8 cellular contexts compared by ENCODE assay signal in the genomic region with DNA sequence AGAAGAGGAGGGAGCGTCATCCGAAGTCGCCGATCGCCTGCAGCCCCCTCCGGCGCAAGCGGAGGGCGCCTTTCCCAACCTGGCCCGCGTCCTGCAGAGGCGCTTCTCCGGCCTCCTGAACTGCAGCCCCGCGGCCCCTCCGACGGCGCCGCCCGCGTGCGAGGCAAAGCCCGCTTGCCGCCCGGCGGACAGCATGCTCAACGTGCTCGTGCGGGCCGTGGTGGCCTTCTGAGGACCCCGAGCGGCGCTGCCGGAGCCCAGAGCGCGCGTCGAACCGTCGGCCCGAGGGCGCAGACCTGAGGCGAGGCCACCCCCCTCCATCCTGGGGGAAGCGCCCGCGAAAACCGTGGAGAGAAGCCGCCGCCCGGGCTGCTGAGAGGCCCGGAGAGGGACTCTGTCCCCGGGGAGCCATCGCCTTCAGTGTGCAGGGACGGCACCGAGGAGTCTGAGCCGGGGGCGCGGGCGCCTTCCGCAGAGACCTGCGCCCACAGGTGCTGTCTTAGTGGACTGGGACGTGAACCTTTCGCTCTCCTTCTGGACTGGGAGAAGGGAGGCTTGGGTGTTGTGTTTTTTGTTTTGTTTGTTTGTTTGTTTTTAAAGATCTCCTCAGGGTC. TPM values are rescaled to one million over a fixed set of nuclear protein-coding genes. Genes with fewer than 3 reads are reported as not detected.
DNase-seq lines count a peak whose midpoint lies in the region; ATAC-seq and TF ChIP-seq lines count a peak whose summit lies in the region.

No MANE protein-coding gene starts in this region.

- ATAC-seq in HG03520 (IDR thresholded peaks at IDR 0.05; ENCODE audit: unreplicated experiment) = no peak

- H3K36me3 ChIP-seq in ES-I3 (ENCODE audit: insufficient read depth, low read length) = no peaks in the 10 kb centered on the region
- peaks cover 3% of the 10 kb centered on the region for H3K36me3 ChIP-seq in iPS DF 6.9 (ENCODE audit: control insufficient read depth, insufficient read depth, low read length)
- H3K36me3 ChIP-seq in smooth muscle cell (ENCODE audit: low read depth) = no peaks in the 10 kb centered on the region

- peak overlapping the region; percentile 81 for H3K9ac ChIP-seq in ES-I3 (ENCODE audit: low read depth, low read length)
- H3K9ac ChIP-seq in smooth muscle cell (ENCODE audit: low read depth) = peak overlapping the region; percentile 99

- H4K20me1 ChIP-seq in smooth muscle cell (ENCODE audit: low read depth) = peaks cover 25% of the 10 kb centered on the region

- H3K4me1 ChIP-seq in ES-I3 (ENCODE audit: insufficient read depth, low read length) (peaks cover 4% of the 10 kb centered on the region; the same call in 1 of the 2 replicates), iPS DF 6.9 (ENCODE audit: control insufficient read depth, insufficient read depth, low read length) (peaks cover 2% of the 10 kb centered on the region), smooth muscle cell (ENCODE audit: low read depth) (peaks cover 10% of the 10 kb centered on the region)

- peak; percentile 2 for TF ChIP-seq CTCF in smooth muscle cell (IDR thresholded peaks at IDR 0.05; ENCODE audit: borderline replicate concordance, insufficient read depth, poor library complexity, severe bottlenecking)

- WGBS in adipose tissue, 3 donors = 0 to 1% (median 1%) methylated on average over 45 to 63 of the region's 63 CpGs
- no CpG with 5 or more reads among the region's 63 CpGs for WGBS in iPS DF 6.9 (ENCODE audit: insufficient coverage, insufficient read length)
- WGBS in smooth muscle cell (ENCODE audit: low lambda C conversion rate) = 1% methylated on average over 60 of the region's 63 CpGs

- no peaks in the 10 kb centered on the region for H3K27me3 ChIP-seq in iPS DF 6.9 (ENCODE audit: control insufficient read depth, insufficient read depth, low read length)
- H3K27me3 ChIP-seq in smooth muscle cell (ENCODE audit: low read depth) = no peaks in the 10 kb centered on the region

- H3K4me2 ChIP-seq in smooth muscle cell = peak overlapping the region; percentile 94

- peaks cover 17% of the 10 kb centered on the region for H3F3A ChIP-seq in smooth muscle cell (ENCODE audit: low read depth)

- peaks cover 12% of the 10 kb centered on the region for H3K79me2 ChIP-seq in smooth muscle cell (ENCODE audit: low read depth)

- no peak overlapping the region for H2AFZ ChIP-seq in smooth muscle cell (ENCODE audit: low read depth)

- H3K27ac ChIP-seq in adipose tissue (ENCODE audit: low read depth, low read length) (peak overlapping the region; percentile 82), iPS DF 6.9 (ENCODE audit: low read length) (peak overlapping the region; percentile 12), smooth muscle cell (ENCODE audit: low read depth) (peak overlapping the region; percentile 97)

- peak; percentile 49 for DNase-seq in M059J (ENCODE audit: low read depth)
- no peak for DNase-seq in iPS DF 6.9 (ENCODE audit: low read depth, low spot score)
- DNase-seq in smooth muscle cell (lab: John Stamatoyannopoulos, UW; ENCODE audit: unreplicated experiment) = no peak
- no peak for DNase-seq in NCI-H226
- no peak for DNase-seq in NCI-H446 (lab: John Stamatoyannopoulos, UW)

- peak overlapping the region; percentile 75 for H3K4me3 ChIP-seq in iPS DF 6.9 (ENCODE audit: low read length)
- peak overlapping the region; percentile 98 for H3K4me3 ChIP-seq in smooth muscle cell

- no peaks in the 10 kb centered on the region for H3K9me3 ChIP-seq in ES-I3 (ENCODE audit: control insufficient read depth, insufficient read depth, low read length)
- no peaks in the 10 kb centered on the region for H3K9me3 ChIP-seq in iPS DF 6.9 (ENCODE audit: control insufficient read depth, insufficient read depth, low read length)
- H3K9me3 ChIP-seq in smooth muscle cell (replicated peaks; ENCODE audit: low read depth) = no peaks in the 10 kb centered on the region

RNA-seq across cellular contexts. Expression of gene IER2, which starts 3.5 kb away (rescaled TPM):
- total RNA-seq in M059J (2014; rRNA removed; shearing (Covaris generic)) = 16.6 and 33.0 TPM in 2 replicates
- polyA plus RNA-seq in adipose tissue = 100 to 1,000 TPM in 2 of 3 donors, 10 to 100 TPM in 1; 65.5 to 532 (median 190) TPM
- total RNA-seq in smooth muscle cell = 113 and 118 TPM in 2 replicates
- polyA plus RNA-seq in smooth muscle cell = 732 and 766 TPM in 2 replicates

RNA-seq across cellular contexts. Expression of gene STX10, which starts 3.6 kb away (rescaled TPM):
- 122 and 124 TPM in 2 replicates for total RNA-seq in M059J (2014; rRNA removed; shearing (Covaris generic))
- polyA plus RNA-seq in adipose tissue (10 to 100 TPM; 34.5 to 69.2 (median 63.1) TPM), smooth muscle cell (69.1 and 83.1 TPM in 2 replicates)
- total RNA-seq in smooth muscle cell = 37.6 and 59.6 TPM in 2 replicates

RNA-seq across cellular contexts. Expression of gene NACC1, which starts 35.7 kb away (rescaled TPM):
- total RNA-seq in M059J (2014; rRNA removed; shearing (Covaris generic)) = 48.1 and 126 TPM in 2 replicates
- polyA plus RNA-seq in adipose tissue (10 to 100 TPM in 2 of 3 donors, 1 to 10 TPM in 1; 7.9 to 21.0 (median 16.1) TPM), smooth muscle cell (9.9 and 12.8 TPM in 2 replicates)
- 34.1 and 44.6 TPM in 2 replicates for total RNA-seq in smooth muscle cell

RNA-seq across cellular contexts. Expression of gene TRMT1, which starts 37.2 kb away (rescaled TPM):
- total RNA-seq in M059J (2014; rRNA removed; shearing (Covaris generic)) = 19.9 and 23.0 TPM in 2 replicates
- polyA plus RNA-seq in adipose tissue (10 to 100 TPM; 25.0 to 38.9 (median 36.7) TPM), smooth muscle cell (37.4 and 44.3 TPM in 2 replicates)
- total RNA-seq in smooth muscle cell = 19.1 and 21.9 TPM in 2 replicates

RNA-seq across cellular contexts. Expression of gene LYL1, which starts 51.1 kb away (rescaled TPM):
- total RNA-seq in M059J (2014; rRNA removed; shearing (Covaris generic)) = not detected in 2 replicates
- polyA plus RNA-seq in adipose tissue (10 to 100 TPM in 1 of 3 donors, 1 to 10 TPM in 2; 1.9 to 10.3 (median 7.9) TPM), smooth muscle cell (2.1 and 3.2 TPM in 2 replicates)
- total RNA-seq in smooth muscle cell = 2.2 and 2.8 TPM in 2 replicates

Comparison
In these comparisons a context has a peak if more than half of its experiments do, and no peak if none do; other contexts are left out.
1. H3K27ac ChIP-seq: peak in every context shown above with its lines; median percentile 97 in smooth muscle cell; 82 in adipose tissue; 12 in iPS DF 6.9.